Comparison of ENCODE assay signal across 11 cellular contexts in genomic region chr10:74598891-74599566, GRCh38.
DNase-seq lines count a peak whose midpoint lies in the region; FAIRE-seq and TF ChIP-seq lines count a peak whose summit lies in the region.
"Had no signal": no experiment of that assay in that cellular context is flagged by ENCODE, and none has a peak within 500 bp of the region (broad histone marks: within the 10 kb centered on the region; RNA-seq: fewer than 3 reads in every experiment).

No MANE protein-coding gene starts in this region.

- DNase-seq in GM12892 (ENCODE audit: insufficient read length) (no peak), H54 (ENCODE audit: insufficient read length, low spot score) (no peak), ascending aorta (ENCODE audit: low spot score in 2 of 2) (no peak), osteocyte (ENCODE audit: extremely low spot score, unreplicated experiment) (no peak), NCI-H1048 (lab: John Stamatoyannopoulos, UW) (no peak)
- DNase-seq in activated CD4-positive, alpha-beta T cell treated with anti-CD3 and anti-CD28 coated beads for 1 hour, result no peak
- DNase-seq in activated T-helper 2 cell treated with anti-CD3 and anti-CD28 coated beads, Interferon-gamma antibody, Interleukin-2, Interleukin-4, amounts not matched to agents 10 μg/mL and 5 μg/mL and 100 μg/mL, durations not matched to agents 14 hours and 24 hours and 36 hours (ENCODE audit: low spot score), result no peak
- DNase-seq: PC-9; stimulated activated CD4-positive, alpha-beta T cell treated with anti-CD3 and anti-CD28 coated beads, Interleukin-15, amount 100 ng/mL, for 24 hours had no signal

- intact Hi-C loops in ascending aorta (cut with DNase I), result no loop called here
- intact Hi-C loops in activated T-helper 2 cell treated with anti-CD3 and anti-CD28 coated beads, Interferon-gamma antibody, Interleukin-2, Interleukin-4, amounts not matched to agents 10 μg/mL and 5 μg/mL and 100 μg/mL, durations not matched to agents 14 hours and 24 hours and 36 hours (cut with micrococcal nuclease), result loop anchor here (2.0 kb wide), 1 partner anchor 14 kb away; no protein-coding TSS in a partner anchor

- H3K9me3 ChIP-seq in ascending aorta, result no peaks in the 10 kb centered on the region
- no peaks in the 10 kb centered on the region for H3K9me3 ChIP-seq in muscle layer of duodenum (ENCODE audit: control insufficient read depth in 1 of 2, low read length in 2 of 2)

- H3K4me3 ChIP-seq in ascending aorta, result peak overlapping the region; percentile 31 to 55
- H3K4me3 ChIP-seq in muscle layer of duodenum (ENCODE audit: low read depth in 1 of 2, low read length in 2 of 2), result peak overlapping the region in 1 of 2 donors; percentile 8
- H3K4me3 ChIP-seq: PC-9 had no signal

- H3K27ac ChIP-seq in ascending aorta (peak overlapping the region; percentile 5 to 45), muscle layer of duodenum (ENCODE audit: low read length) (peak overlapping the region; percentile 13)
- H3K27ac ChIP-seq: PC-9 had no signal

- H3K36me3 ChIP-seq in ascending aorta (no peaks in the 10 kb centered on the region), muscle layer of duodenum (ENCODE audit: control insufficient read depth in 1 of 2, insufficient read depth in 2 of 2, low read length in 2 of 2) (no peaks in the 10 kb centered on the region)

- H3K4me1 ChIP-seq in ascending aorta, result no peaks in the 10 kb centered on the region
- H3K4me1 ChIP-seq in muscle layer of duodenum (ENCODE audit: control insufficient read depth in 1 of 2, insufficient read depth in 2 of 2, low read length in 2 of 2), result no peaks in the 10 kb centered on the region

- no peak overlapping the region for H3K4me3 Mint-ChIP-seq in osteocyte (ENCODE audit: unreplicated experiment)
- H3K4me3 Mint-ChIP-seq in activated T-helper 2 cell treated with anti-CD3 and anti-CD28 coated beads, Interferon-gamma antibody, Interleukin-2, Interleukin-4, amounts not matched to agents 10 μg/mL and 5 μg/mL and 100 μg/mL, durations not matched to agents 14 hours and 24 hours and 36 hours (ENCODE audit: low read depth), result no peak overlapping the region

- no peaks in the 10 kb centered on the region for H3K9me3 Mint-ChIP-seq in osteocyte (ENCODE audit: unreplicated experiment)
- H3K9me3 Mint-ChIP-seq in activated T-helper 2 cell treated with anti-CD3 and anti-CD28 coated beads, Interferon-gamma antibody, Interleukin-2, Interleukin-4, amounts not matched to agents 10 μg/mL and 5 μg/mL and 100 μg/mL, durations not matched to agents 14 hours and 24 hours and 36 hours, result peaks cover 8% of the 10 kb centered on the region

- H3K27me3 ChIP-seq in ascending aorta (no peaks in the 10 kb centered on the region), muscle layer of duodenum (ENCODE audit: low read depth, low read length) (no peaks in the 10 kb centered on the region)

- H3K36me3 Mint-ChIP-seq in osteocyte (ENCODE audit: unreplicated experiment), result peaks cover 22% of the 10 kb centered on the region
- peaks cover 24% of the 10 kb centered on the region for H3K36me3 Mint-ChIP-seq in activated T-helper 2 cell treated with anti-CD3 and anti-CD28 coated beads, Interferon-gamma antibody, Interleukin-2, Interleukin-4, amounts not matched to agents 10 μg/mL and 5 μg/mL and 100 μg/mL, durations not matched to agents 14 hours and 24 hours and 36 hours (ENCODE audit: low read depth)

- H3K27me3 Mint-ChIP-seq in osteocyte (ENCODE audit: unreplicated experiment), result no peaks in the 10 kb centered on the region
- H3K27me3 Mint-ChIP-seq in activated T-helper 2 cell treated with anti-CD3 and anti-CD28 coated beads, Interferon-gamma antibody, Interleukin-2, Interleukin-4, amounts not matched to agents 10 μg/mL and 5 μg/mL and 100 μg/mL, durations not matched to agents 14 hours and 24 hours and 36 hours (ENCODE audit: low read depth), result no peaks in the 10 kb centered on the region

- TF ChIP-seq POLR2A in GM12892 (IDR thresholded peaks at IDR 0.05; ENCODE audit: low read depth, low read length) (no peak), H54 (IDR thresholded peaks at IDR 0.05; ENCODE audit: low read depth, low read length) (no peak)

- H3K4me1 Mint-ChIP-seq in osteocyte (ENCODE audit: unreplicated experiment), result peaks cover 2% of the 10 kb centered on the region
- peaks cover 16% of the 10 kb centered on the region for H3K4me1 Mint-ChIP-seq in activated T-helper 2 cell treated with anti-CD3 and anti-CD28 coated beads, Interferon-gamma antibody, Interleukin-2, Interleukin-4, amounts not matched to agents 10 μg/mL and 5 μg/mL and 100 μg/mL, durations not matched to agents 14 hours and 24 hours and 36 hours (ENCODE audit: low read depth)

- FAIRE-seq in GM12892 (lab: Jason Lieb, UNC) (peak; percentile 40), H54 (lab: Jason Lieb, UNC) (peak; percentile 74)
- FAIRE-seq: urothelium cell line had no signal

- no peak overlapping the region for H3K27ac Mint-ChIP-seq in osteocyte (ENCODE audit: unreplicated experiment)
- no peak overlapping the region for H3K27ac Mint-ChIP-seq in activated T-helper 2 cell treated with anti-CD3 and anti-CD28 coated beads, Interferon-gamma antibody, Interleukin-2, Interleukin-4, amounts not matched to agents 10 μg/mL and 5 μg/mL and 100 μg/mL, durations not matched to agents 14 hours and 24 hours and 36 hours

- TF ChIP-seq CTCF in ascending aorta (IDR thresholded peaks at IDR 0.05) (no peak), osteocyte (IDR thresholded peaks at IDR 0.05) (no peak)
